9 cellular contexts compared by ENCODE assay signal in the genomic region with DNA sequence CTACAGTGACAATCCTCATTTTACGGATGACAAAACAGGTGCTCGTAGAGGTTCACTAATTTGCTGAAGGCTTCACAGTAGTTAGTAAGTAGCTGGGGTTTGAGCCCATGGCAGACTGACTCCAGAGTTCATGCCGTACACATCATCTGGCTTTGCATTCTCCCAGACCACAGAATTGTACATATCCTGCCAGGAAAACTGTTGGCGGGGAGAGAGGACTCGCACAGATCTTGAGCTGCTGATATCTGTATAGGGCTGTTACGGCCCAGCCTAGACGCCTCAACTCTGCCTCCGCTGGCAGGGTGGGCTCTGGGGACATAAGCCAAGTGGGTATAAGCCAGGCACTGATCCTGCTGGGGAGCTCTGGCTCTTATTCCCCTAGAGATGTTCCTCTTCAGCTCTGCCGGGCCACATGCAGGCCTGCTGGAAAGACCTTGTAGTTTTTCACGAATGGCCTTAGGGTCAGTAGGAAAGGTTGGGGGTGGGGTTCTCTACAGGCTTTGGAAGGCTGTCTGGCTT. TPM values are rescaled to one million over a fixed set of nuclear protein-coding genes. Genes with fewer than 3 reads are reported as not detected.
DNase-seq lines count a peak whose midpoint lies in the region; ATAC-seq, FAIRE-seq and TF ChIP-seq lines count a peak whose summit lies in the region.
"Had no signal": no experiment of that assay in that cellular context is flagged by ENCODE, and none has a peak within 500 bp of the region (broad histone marks: within the 10 kb centered on the region; RNA-seq: fewer than 3 reads in every experiment).

No MANE protein-coding gene starts in this region.

- intact Hi-C loops in kidney (cut with DNase I) = no loop called here

- peaks cover 82% of the 10 kb centered on the region for H3K4me1 Mint-ChIP-seq in brain

- H3K9ac ChIP-seq in kidney (ENCODE audit: low read length in 2 of 2) (no peak overlapping the region), stomach smooth muscle (ENCODE audit: low read length in 2 of 2) (peak overlapping the region; percentile 47 to 56)

- H3K36me3 ChIP-seq in kidney (ENCODE audit: control insufficient read depth in 1 of 2, insufficient read depth in 2 of 2, low read length in 2 of 2) (no peaks in the 10 kb centered on the region), stomach smooth muscle (ENCODE audit: control insufficient read depth in 2 of 2, insufficient read depth in 2 of 2, low read length in 2 of 2) (peaks cover 0 to 2% of the 10 kb centered on the region in 2 donors)

- no peak overlapping the region for H3K4me3 ChIP-seq in kidney (ENCODE audit: low read length in 2 of 2)
- peak overlapping the region; percentile 25 to 57 for H3K4me3 ChIP-seq in stomach smooth muscle (ENCODE audit: low read length in 2 of 2)
- H3K4me3 ChIP-seq: HAP-1 had no signal

- no peaks in the 10 kb centered on the region for H3K9me3 Mint-ChIP-seq in brain

- H3K27ac ChIP-seq in kidney (ENCODE audit: low read depth in 2 of 2, low read length in 2 of 2) (peak overlapping the region; percentile 10 to 20), stomach smooth muscle (ENCODE audit: low read length) (peak overlapping the region; percentile 31)

- H3K27me3 Mint-ChIP-seq in brain = no peaks in the 10 kb centered on the region

- H3K27ac Mint-ChIP-seq in brain = peak overlapping the region; percentile 56 to 92 (median 86)

- DNase-seq in HCEC 1CT (peak; percentile 58), kidney (no peak), SHP77 (lab: John Stamatoyannopoulos, UW) (no peak)
- no peak for DNase-seq in stimulated activated CD4-positive, alpha-beta T cell treated with anti-CD3 and anti-CD28 coated beads, Interleukin-4, amount 100 ng/mL, for 1 hour

- H3K4me1 ChIP-seq in kidney (ENCODE audit: control insufficient read depth in 1 of 2, insufficient read depth in 1 of 2, low read depth in 1 of 2, low read length in 2 of 2) = peaks cover 43 to 57% of the 10 kb centered on the region in 2 donors
- peaks cover 53% of the 10 kb centered on the region for H3K4me1 ChIP-seq in stomach smooth muscle (ENCODE audit: control insufficient read depth, insufficient read depth, low read length)

- no peak for ATAC-seq in GM21515 (IDR thresholded peaks at IDR 0.05; ENCODE audit: unreplicated experiment)
- no peak for ATAC-seq in GM18858 (IDR thresholded peaks at IDR 0.05; ENCODE audit: unreplicated experiment)

- H3K4me3 Mint-ChIP-seq in brain = peak overlapping the region; percentile 23 to 63 (median 55)

- H3K27me3 ChIP-seq in stomach smooth muscle (ENCODE audit: control insufficient read depth in 1 of 2, insufficient read depth in 2 of 2, low read length in 2 of 2) = no peaks in the 10 kb centered on the region

- TF ChIP-seq CTCF in brain (conservative IDR thresholded peaks at IDR 0.05) = no peak
- TF ChIP-seq CTCF in kidney (IDR thresholded peaks at IDR 0.05; ENCODE audit: borderline replicate concordance, extremely low read depth, insufficient read depth) = no peak

- H3K9me3 ChIP-seq in kidney (ENCODE audit: control insufficient read depth in 1 of 2, low read length in 2 of 2) = no peaks in the 10 kb centered on the region
- no peaks in the 10 kb centered on the region for H3K9me3 ChIP-seq in stomach smooth muscle (ENCODE audit: control insufficient read depth in 2 of 2, low read length in 2 of 2)
- H3K9me3 ChIP-seq: HAP-1 had no signal

- no peak for FAIRE-seq in kidney (lab: Jason Lieb, UNC)

- peaks cover 14% of the 10 kb centered on the region for H3K36me3 Mint-ChIP-seq in brain

RNA-seq across cellular contexts. Expression of a gene that starts 16.3 kb away (rescaled TPM):
- 86.7 TPM for polyA plus RNA-seq in brain (ENCODE audit: insufficient read depth, low read depth, low replicate concordance)
- 155 TPM for total RNA-seq in kidney
- 25.2 TPM for polyA plus RNA-seq in kidney (ENCODE audit: insufficient read depth, low read depth, low replicate concordance)

Comparison
In these comparisons a context has a peak if more than half of its experiments do, and no peak if none do; other contexts are left out.
1. H3K4me3 ChIP-seq: peak in stomach smooth muscle (2 of 2); none in kidney (0 of 2).
2. H3K9ac ChIP-seq: peak in stomach smooth muscle (2 of 2); none in kidney (0 of 2).